Comparison of ENCODE assay signal across 8 cellular contexts in the genomic region with DNA sequence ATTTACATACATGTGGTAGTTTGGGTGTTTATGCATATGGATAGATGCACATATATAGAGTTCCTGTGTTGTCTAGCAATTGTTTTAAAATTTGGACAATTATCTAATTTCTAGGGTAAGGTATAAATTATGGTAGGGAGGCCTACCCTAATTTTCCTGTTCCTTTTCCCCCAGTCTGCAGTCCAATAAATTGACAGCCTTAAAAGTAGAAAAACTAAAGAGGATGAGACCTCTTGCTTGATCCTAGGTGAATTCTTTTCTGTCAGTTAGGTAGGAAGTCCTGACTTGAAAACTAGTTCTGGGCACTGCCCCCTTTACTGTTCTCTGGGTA. TPM values are rescaled to one million over a fixed set of nuclear protein-coding genes. Genes with fewer than 3 reads are reported as not detected.
DNase-seq lines count a peak whose midpoint lies in the region; TF ChIP-seq lines count a peak whose summit lies in the region.

No MANE protein-coding gene starts in this region.

- H3K4me3 ChIP-seq in breast epithelium (peak overlapping the region in 2 of 3 donors; percentile 3 to 99), ascending aorta (peak overlapping the region in 1 of 2 donors; percentile 75), muscle layer of colon (ENCODE audit: low read depth in 1 of 2, low read length in 2 of 2) (peak overlapping the region in 1 of 2 donors; percentile 55), urinary bladder (ENCODE audit: low read depth, low read length) (no peak overlapping the region)

- peak overlapping the region; percentile 96 to 99 for H3K27ac ChIP-seq in breast epithelium
- H3K27ac ChIP-seq in ascending aorta, result peak overlapping the region; percentile 96 to 99
- H3K27ac ChIP-seq in muscle layer of colon (ENCODE audit: low read depth, low read length), result peak overlapping the region; percentile 100
- H3K27ac ChIP-seq in urinary bladder (ENCODE audit: low read depth), result peak overlapping the region; percentile 100

- H3K27me3 ChIP-seq in breast epithelium (no peaks in the 10 kb centered on the region), ascending aorta (no peaks in the 10 kb centered on the region), muscle layer of colon (ENCODE audit: control insufficient read depth in 1 of 2, insufficient read depth in 2 of 2, low read length in 2 of 2) (no peaks in the 10 kb centered on the region)

- H3K9me3 Mint-ChIP-seq in MCF 10A (ENCODE audit: unreplicated experiment), result no peaks in the 10 kb centered on the region

- H3K4me1 Mint-ChIP-seq in MCF 10A (ENCODE audit: insufficient read depth, unreplicated experiment), result peaks cover 24% of the 10 kb centered on the region

- peak overlapping the region; percentile 72 for H3K9ac ChIP-seq in muscle layer of colon (ENCODE audit: low read length)

- H3K27me3 Mint-ChIP-seq in MCF 10A (ENCODE audit: insufficient read depth, unreplicated experiment), result no peaks in the 10 kb centered on the region

- no peak overlapping the region for H3K27ac Mint-ChIP-seq in MCF 10A (ENCODE audit: low read depth, unreplicated experiment)

- H3K9me3 ChIP-seq in breast epithelium, result no peaks in the 10 kb centered on the region
- H3K9me3 ChIP-seq in ascending aorta, result no peaks in the 10 kb centered on the region
- no peaks in the 10 kb centered on the region for H3K9me3 ChIP-seq in muscle layer of colon (ENCODE audit: low read length)

- H3K4me3 Mint-ChIP-seq in MCF 10A (ENCODE audit: unreplicated experiment), result no peak overlapping the region

- DNase-seq in breast epithelium (ENCODE audit: low spot score in 2 of 2), result no peak
- no peak for DNase-seq in MCF 10A (ENCODE audit: unreplicated experiment)
- no peak for DNase-seq in ascending aorta (ENCODE audit: low spot score in 2 of 2)
- DNase-seq in NCI-H2029 treated with DMSO at 0.1 percent for 48 hours (lab: John Stamatoyannopoulos, UW), result no peak
- no peak for DNase-seq in DMS 273 (lab: John Stamatoyannopoulos, UW; ENCODE audit: unreplicated experiment)
- no peak for DNase-seq in NCI-H2107 treated with DMSO at 0.1 percent for 48 hours (lab: John Stamatoyannopoulos, UW; ENCODE audit: unreplicated experiment)

- TF ChIP-seq CTCF in breast epithelium (IDR thresholded peaks at IDR 0.05) (no peak), MCF 10A (IDR thresholded peaks at IDR 0.05; ENCODE audit: unreplicated experiment) (no peak), ascending aorta (IDR thresholded peaks at IDR 0.05) (no peak)

- POLR2A ChIA-PET in MCF 10A (lab: Yijun Ruan, JAX), result interaction anchor here (0.9 to 13.4 kb wide), 12 partner anchors 11 to 1992 kb away, joined by 3 to 163 read pairs (median 6); partner anchors contain the start of genes BORCS5 and GPR19

- CTCF ChIA-PET in MCF 10A (lab: Yijun Ruan, JAX), result interaction anchor here (1.5 to 1.7 kb wide), 3 partner anchors 10 to 358 kb away, joined by 7 to 20 read pairs (median 11); partner anchors contain the start of gene BORCS5

- H3K36me3 ChIP-seq in breast epithelium (no peaks in the 10 kb centered on the region), ascending aorta (peaks cover 0 to 6% of the 10 kb centered on the region in 2 donors), muscle layer of colon (ENCODE audit: insufficient read depth, low read length) (peaks cover 11% of the 10 kb centered on the region), urinary bladder (ENCODE audit: insufficient read depth) (no peaks in the 10 kb centered on the region)

- TF ChIP-seq POLR2A in breast epithelium (IDR thresholded peaks at IDR 0.05), result no peak

- BruUV-seq in MCF 10A (replicated peaks; lab: Mats Ljungman, UMichigan), result no TSS peak

- intact Hi-C loops in breast epithelium (cut with DNase I; ENCODE audit: low total_unique reads), result no loop called here
- intact Hi-C loops in MCF 10A (cut with micrococcal nuclease), result loop anchor here (5.0 kb wide), 1 partner anchor 187 kb away; no protein-coding TSS in a partner anchor
- intact Hi-C loops in ascending aorta (cut with DNase I), result loop anchor here (5.0 to 10.0 kb wide), 4 partner anchors 153 to 1140 kb away; partner anchors contain the start of genes DUSP16 and LRP6

- H3K36me3 Mint-ChIP-seq in MCF 10A (ENCODE audit: insufficient read depth, unreplicated experiment), result peaks cover 36% of the 10 kb centered on the region

- H3K4me1 ChIP-seq in breast epithelium (peaks cover 7 to 11% of the 10 kb centered on the region in 2 donors), ascending aorta (peaks cover 2 to 19% of the 10 kb centered on the region in 2 donors), muscle layer of colon (ENCODE audit: insufficient read depth, low read length) (peaks cover 32% of the 10 kb centered on the region), urinary bladder (ENCODE audit: insufficient read depth) (no peaks in the 10 kb centered on the region)

RNA-seq across cellular contexts. Expression of gene CDKN1B, which starts 2.1 kb away (rescaled TPM):
- 100 to 1,000 TPM in 1 of 3 donors, 10 to 100 TPM in 2; 45.0 to 113 (median 100.0) TPM for total RNA-seq in breast epithelium
- 33.9 and 41.6 TPM in 2 replicates for total RNA-seq in MCF 10A (2022)
- 65.1 TPM for total RNA-seq in ascending aorta
- 73.6 TPM for total RNA-seq in urinary bladder
- 52.1 TPM for polyA plus RNA-seq in urinary bladder

RNA-seq across cellular contexts. Expression of gene GPR19, which starts 19.1 kb away (rescaled TPM):
- under 1 TPM in 2 of 3 donors, not detected in 1; 0.33 to 0.59 TPM for total RNA-seq in breast epithelium
- 0.93 TPM in 1 of 2 replicates, not detected in the other for total RNA-seq in MCF 10A (2022)
- total RNA-seq in ascending aorta, result not detected
- 1.1 TPM for total RNA-seq in urinary bladder
- polyA plus RNA-seq in urinary bladder, result 0.13 TPM
